21 cellular contexts compared by ENCODE assay signal in genomic region chr5:52520171-52520570, GRCh38.
"Had no signal": no experiment of that assay in that cellular context is flagged by ENCODE, and none has a peak within 500 bp of the region (broad histone marks: within the 10 kb centered on the region; RNA-seq: fewer than 3 reads in every experiment).

No MANE protein-coding gene starts in this region.

- DNase-seq: hippocampal formation; left ventricle myocardium inferior; midbrain; mucosa of descending colon; naive thymus-derived CD4-positive, alpha-beta T cell; ovary; right lobe of liver; stimulated activated CD4-positive, alpha-beta T cell treated with anti-CD3 and anti-CD28 coated beads, Interleukin-1b, Interleukin-23, amount 100 ng/mL, for 48 hours; stimulated activated CD4-positive, alpha-beta T cell treated with anti-CD3 and anti-CD28 coated beads, Interleukin-2, amount 100 ng/mL, for 48 hours; stimulated activated CD4-positive, alpha-beta T cell treated with anti-CD3 and anti-CD28 coated beads, Interleukin-4, amount 100 ng/mL, for 4 hours; stimulated activated CD8-positive, alpha-beta memory T cell treated with anti-CD3 and anti-CD28 coated beads, Interleukin-4, amount 100 ng/mL, for 48 hours; stimulated activated naive CD4-positive, alpha-beta T cell treated with Interleukin-2 at 50 U/mL for 16 hours; stimulated activated naive CD8-positive, alpha-beta T cell treated with anti-CD3 and anti-CD28 coated beads, Interleukin-15, amount 100 ng/mL, for 72 hours; substantia nigra; transverse colon; upper lobe of left lung had no signal

- H3K27ac ChIP-seq: left ventricle myocardium inferior, ovary, right atrium auricular region, right lobe of liver, transverse colon, upper lobe of left lung, vagina had no signal

- H3K4me2 ChIP-seq: smooth muscle cell had no signal

- H3K4me3 ChIP-seq: left ventricle myocardium inferior, mucosa of descending colon, ovary, right atrium auricular region, right lobe of liver, smooth muscle cell, transverse colon, upper lobe of left lung, vagina had no signal

- H3K27me3 ChIP-seq: right atrium auricular region, right lobe of liver, transverse colon, upper lobe of left lung, vagina had no signal

- H3K4me1 ChIP-seq: left ventricle myocardium inferior, right atrium auricular region, right lobe of liver, transverse colon, upper lobe of left lung, vagina had no signal

- H3K36me3 ChIP-seq: left ventricle myocardium inferior, ovary, right atrium auricular region, right lobe of liver, transverse colon, upper lobe of left lung, vagina had no signal

- H3K9me3 ChIP-seq: mucosa of descending colon, ovary, right lobe of liver, transverse colon, upper lobe of left lung, vagina had no signal

- ATAC-seq: mucosa of descending colon; naive thymus-derived CD4-positive, alpha-beta T cell; natural killer cell treated with Interleukin-12 subunit alpha and Interleukin-12 subunit beta and Interleukin-15 and Interleukin-18, amount 100 ng/mL, for 72 hours; right lobe of liver; stimulated activated memory B cell treated with anti-CD40 and anti-IgM and Interleukin-4, amounts not matched to agents 10 μg/mL and 1 μg/mL and 100 μg/mL, for 72 hours; stimulated activated naive CD8-positive, alpha-beta T cell treated with anti-CD3 and anti-CD28 coated beads, Interleukin-15, amount 100 ng/mL, for 72 hours had no signal
